8 cellular contexts compared by ENCODE assay signal in genomic region chr4:159582685-159583084, GRCh38.
"Had no signal": no experiment of that assay in that cellular context is flagged by ENCODE, and none has a peak within 500 bp of the region (broad histone marks: within the 10 kb centered on the region; RNA-seq: fewer than 3 reads in every experiment).

No MANE protein-coding gene starts in this region.

- DNase-seq: H9, HCEC 1CT, KBM-7 had no signal

- H2AFZ ChIP-seq: GM23338 had no signal

- FAIRE-seq: H1, H54, HTR-8/SVneo had no signal

- H3K4me3 ChIP-seq: GM23338 had no signal

- ATAC-seq: GM23338 had no signal

- H3K27ac ChIP-seq: KMS-11 had no signal

- H3K9ac ChIP-seq: KMS-11 had no signal

- H3K4me2 ChIP-seq: GM23338, KMS-11 had no signal
